Comparison of ENCODE assay signal across 10 cellular contexts in the genomic region with DNA sequence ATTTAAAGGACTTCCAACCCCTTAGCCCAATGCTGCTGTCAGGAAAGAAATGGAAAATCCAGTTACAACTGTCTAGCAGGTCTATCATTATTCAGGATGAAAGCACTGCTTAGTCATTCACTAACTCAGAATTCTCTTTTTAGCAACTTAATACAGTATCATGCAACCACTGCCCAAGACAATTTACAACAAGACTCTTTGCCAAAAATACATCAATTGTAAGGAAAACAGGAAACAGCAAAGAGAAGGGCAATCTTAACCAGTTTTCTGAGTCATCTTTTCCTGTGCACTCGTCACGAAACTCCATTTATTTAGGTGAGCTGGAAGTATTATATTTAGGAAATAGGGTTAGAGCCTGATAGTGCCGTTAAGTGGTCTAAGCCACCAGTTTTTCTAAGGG.
A peak's percentile ranks its signal among the peaks of the same experiment; 100 is the strongest.
DNase-seq lines count a peak whose midpoint lies in the region; ATAC-seq lines count a peak whose summit lies in the region.
"Had no signal": no experiment of that assay in that cellular context is flagged by ENCODE, and none has a peak within 500 bp of the region (broad histone marks: within the 10 kb centered on the region; RNA-seq: fewer than 3 reads in every experiment).

No MANE protein-coding gene starts in this region.

- DNase-seq in HCEC 1CT (peak; percentile 93), RKO (ENCODE audit: low spot score) (peak; percentile 26), epithelial cell of prostate (ENCODE audit: low read depth, low spot score) (peak; percentile 33), renal cortical epithelial cell (ENCODE audit: low read depth) (peak; percentile 74), NCI-H1436 treated with DMSO at 0.1 percent for 48 hours (lab: John Stamatoyannopoulos, UW) (no peak), OCI-M2 (lab: John Stamatoyannopoulos, UW; ENCODE audit: unreplicated experiment) (no peak)
- DNase-seq: natural killer cell had no signal

- no peak for ATAC-seq in HG03095 (IDR thresholded peaks at IDR 0.05; ENCODE audit: unreplicated experiment)
- ATAC-seq in GM19324 (IDR thresholded peaks at IDR 0.05; ENCODE audit: low FRiP score, unreplicated experiment) = no peak
- ATAC-seq: K562, natural killer cell had no signal

- H3K27ac ChIP-seq in epithelial cell of prostate = peak overlapping the region; percentile 41

Comparison
In these comparisons a context has a peak if more than half of its experiments do, and no peak if none do; other contexts are left out.
1. DNase-seq: peak in HCEC 1CT (single experiment), RKO (single experiment), epithelial cell of prostate (single experiment) and renal cortical epithelial cell (single experiment); none in NCI-H1436 treated with DMSO at 0.1 percent for 48 hours (single experiment) and OCI-M2 (single experiment).